In genomic region chr15:85623648-85624047, GRCh38 we compare ENCODE assay signal across 10 cellular contexts.
A peak's percentile ranks its signal among the peaks of the same experiment; 100 is the strongest.
DNase-seq lines count a peak whose midpoint lies in the region; ATAC-seq, FAIRE-seq and TF ChIP-seq lines count a peak whose summit lies in the region.
"Had no signal": no experiment of that assay in that cellular context is flagged by ENCODE, and none has a peak within 500 bp of the region (broad histone marks: within the 10 kb centered on the region; RNA-seq: fewer than 3 reads in every experiment).

No MANE protein-coding gene starts in this region.

- H3K27me3 ChIP-seq in Karpas-422 (ENCODE audit: low read length) = no peaks in the 10 kb centered on the region
- H3K27me3 ChIP-seq in GM12878 (replicated peaks in 1 of 2; ENCODE audit: control insufficient read depth in 2 of 2, insufficient read depth in 2 of 2, low read length in 1 of 2) = no peaks in the 10 kb centered on the region
- no peaks in the 10 kb centered on the region for H3K27me3 ChIP-seq in muscle layer of duodenum (ENCODE audit: low read depth, low read length)
- H3K27me3 ChIP-seq in H7 (ENCODE audit: control insufficient read depth, insufficient read depth, low read length) = no peaks in the 10 kb centered on the region
- H3K27me3 ChIP-seq: SJSA1 had no signal

- 0 out of 2 replicates have a peak overlapping the region, but pooled peaks have one; percentile 19 for H3K27ac ChIP-seq in Karpas-422 (ENCODE audit: low read length)
- no peak overlapping the region for H3K27ac ChIP-seq in GM12878 (ENCODE audit: control insufficient read depth, insufficient read depth)
- H3K27ac ChIP-seq in muscle layer of duodenum (ENCODE audit: low read length) = peak overlapping the region; percentile 94
- H3K27ac ChIP-seq: SJSA1 had no signal

- TF ChIP-seq EP300 in GM12878 (IDR thresholded peaks at IDR 0.05; ENCODE audit: borderline replicate concordance in 1 of 2, control insufficient read depth in 1 of 2, low read depth in 2 of 2, low read length in 2 of 2) = no peak

- H3K9me3 ChIP-seq in Karpas-422 (ENCODE audit: low read length) = no peaks in the 10 kb centered on the region
- no peaks in the 10 kb centered on the region for H3K9me3 ChIP-seq in GM12878 (replicated peaks; ENCODE audit: control insufficient read depth, insufficient read depth, low read length)
- H3K9me3 ChIP-seq in muscle layer of duodenum (ENCODE audit: control insufficient read depth in 1 of 2, low read length in 2 of 2) = no peaks in the 10 kb centered on the region
- H3K9me3 ChIP-seq: SJSA1 had no signal

- SMC1A ChIA-PET in GM12878 (lab: Charles Lee; ENCODE audit: uncharacterized antibody, unreplicated experiment) = interaction anchor here (0.7 to 3.6 kb wide), 12 partner anchors 9 to 90 kb away, joined by 3 to 17 read pairs (median 5); no protein-coding TSS in a partner anchor

- 90% methylated on average over 2 of the region's 2 CpGs for WGBS in GM12878 (ENCODE audit: insufficient coverage, insufficient replicate concordance, low lambda C conversion rate, missing lambda C conversion rate)

- in situ Hi-C loops in GM12878 (cut with MboI) = no loop called here

- no peak overlapping the region for H3K4me2 ChIP-seq in Karpas-422 (ENCODE audit: low read depth, low read length, poor library complexity, severe bottlenecking)
- no peak overlapping the region for H3K4me2 ChIP-seq in GM12878 (ENCODE audit: control insufficient read depth, insufficient read depth)

- no peak; the same call in 2 of the 3 replicates for ATAC-seq in GM12878
- no peak for ATAC-seq in HG03520 (IDR thresholded peaks at IDR 0.05; ENCODE audit: unreplicated experiment)
- no peak for ATAC-seq in HG03342 (IDR thresholded peaks at IDR 0.05; ENCODE audit: unreplicated experiment)
- no peak for ATAC-seq in GM21367 (IDR thresholded peaks at IDR 0.05; ENCODE audit: unreplicated experiment)

- no peak for FAIRE-seq in GM12878 (lab: Jason Lieb, UNC)
- FAIRE-seq: islet of Langerhans had no signal

- no peak for TF ChIP-seq RAD21 in GM12878 (IDR thresholded peaks at IDR 0.05; ENCODE audit: insufficient read depth, low read depth, low read length)

- H4K20me1 ChIP-seq in Karpas-422 (ENCODE audit: insufficient read depth, low read depth, low read length) (no peaks in the 10 kb centered on the region), GM12878 (ENCODE audit: control insufficient read depth, insufficient read depth) (no peaks in the 10 kb centered on the region)

- no peak overlapping the region for H2AFZ ChIP-seq in Karpas-422 (ENCODE audit: low read length)
- no peak overlapping the region for H2AFZ ChIP-seq in GM12878 (ENCODE audit: control insufficient read depth, low read depth, low read length)

- H3K36me3 ChIP-seq in Karpas-422 (ENCODE audit: insufficient read depth, low read length) (no peaks in the 10 kb centered on the region), GM12878 (ENCODE audit: control insufficient read depth in 2 of 2, insufficient read depth in 2 of 2, low read length in 1 of 2) (peaks cover 0 to 4% of the 10 kb centered on the region in 2 experiments; a peak in 1 of 4 replicates), muscle layer of duodenum (ENCODE audit: control insufficient read depth in 1 of 2, insufficient read depth in 2 of 2, low read length in 2 of 2) (peaks cover 0 to 21% of the 10 kb centered on the region in 2 donors), H7 (replicated peaks; ENCODE audit: control insufficient read depth, insufficient read depth, low read length) (no peaks in the 10 kb centered on the region)

- CTCF ChIA-PET in GM12878 (lab: Yijun Ruan, JAX) = interaction anchor here (0.7 to 1.3 kb wide), 4 partner anchors 22 to 216 kb away, joined by 3 to 5 read pairs (median 4); no protein-coding TSS in a partner anchor

- intact Hi-C loops in GM12878 (cut with micrococcal nuclease; ENCODE audit: unreplicated experiment) = no loop called here

- peak overlapping the region; percentile 3; the same call in 1 of the 2 replicates for H3K4me3 ChIP-seq in AG10803 (ENCODE audit: low read length)
- H3K4me3 ChIP-seq in Karpas-422 (ENCODE audit: low read length) = no peak overlapping the region
- no peak overlapping the region for H3K4me3 ChIP-seq in GM12878
- H3K4me3 ChIP-seq in muscle layer of duodenum (ENCODE audit: low read depth in 1 of 2, low read length in 2 of 2) = peak overlapping the region; percentile 66 to 83
- no peak overlapping the region for H3K4me3 ChIP-seq in H7 (ENCODE audit: insufficient read depth, low read depth, low read length)
- H3K4me3 ChIP-seq: SJSA1 had no signal

- H3K4me1 ChIP-seq in Karpas-422 (ENCODE audit: low read length) (peaks cover 20% of the 10 kb centered on the region), GM12878 (ENCODE audit: control insufficient read depth, insufficient read depth, low read length) (peaks cover 28% of the 10 kb centered on the region), muscle layer of duodenum (ENCODE audit: control insufficient read depth in 1 of 2, insufficient read depth in 2 of 2, low read length in 2 of 2) (peaks cover 12 to 52% of the 10 kb centered on the region in 2 donors)

- no peaks in the 10 kb centered on the region for H3K9me2 ChIP-seq in Karpas-422 (replicated peaks; ENCODE audit: insufficient read depth, low read length)

- TF ChIP-seq POLR2A in GM12878 (IDR thresholded peaks at IDR 0.05; ENCODE audit: low read depth, low read length) = no peak

- no TSS peak for BruUV-seq in GM12878 (replicated peaks; lab: Mats Ljungman, UMichigan)

- POLR2A ChIA-PET in GM12878 (lab: Charles Lee) = interaction anchor here (1.3 to 2.0 kb wide), 2 partner anchors 18 to 62 kb away, joined by 3 to 7 read pairs; no protein-coding TSS in a partner anchor

- TF ChIP-seq CTCF in AG10803 (conservative IDR thresholded peaks at IDR 0.05; ENCODE audit: low read length) = no peak
- no peak for TF ChIP-seq CTCF in GM12878 (IDR thresholded peaks at IDR 0.05 in 2 of 3, conservative IDR thresholded peaks at IDR 0.05 in 1 of 3; ENCODE audit: control insufficient read depth in 2 of 3, extremely low read depth in 1 of 3, insufficient read depth in 1 of 3, low read depth in 3 of 3, low read length in 3 of 3)

- RAD21 ChIA-PET in GM12878 (lab: Charles Lee; ENCODE audit: unreplicated experiment) = interaction anchor here (0.9 to 2.9 kb wide), 5 partner anchors 10 to 87 kb away, joined by 3 to 7 read pairs (median 3); no protein-coding TSS in a partner anchor

- H3K79me2 ChIP-seq in Karpas-422 (ENCODE audit: low read length) (peaks cover 94% of the 10 kb centered on the region), GM12878 (ENCODE audit: control insufficient read depth, insufficient read depth, low read length) (peaks cover 10% of the 10 kb centered on the region)

- H3K9ac ChIP-seq in Karpas-422 (ENCODE audit: low read length) = no peak overlapping the region
- no peak overlapping the region for H3K9ac ChIP-seq in GM12878 (ENCODE audit: control insufficient read depth, insufficient read depth, low read length)

- DNase-seq in AG10803 (ENCODE audit: low read depth) = peak; percentile 45
- no peak for DNase-seq in Karpas-422
- no peak for DNase-seq in GM12878 (ENCODE audit: low read depth, low spot score)
- no peak for DNase-seq in H7

TF ChIP-seq in GM12878, 131 proteins besides CTCF, POLR2A, EP300 and RAD21:
- TF ChIP-seq RUNX3 (IDR thresholded peaks at IDR 0.05; ENCODE audit: low read length) (peak; percentile 65), NBN (IDR thresholded peaks at IDR 0.05) (no peak), JUNB (IDR thresholded peaks at IDR 0.05) (peak; percentile 22; the same call in 1 of the 2 replicates), ZZZ3 (IDR thresholded peaks at IDR 0.05; ENCODE audit: control insufficient read depth, insufficient read length, low read depth) (no peak), SPI1 (IDR thresholded peaks at IDR 0.05; ENCODE audit: borderline replicate concordance, insufficient read depth, low read depth, low read length) (peak; percentile 62; the same call in 1 of the 2 replicates), IKZF2 (IDR thresholded peaks at IDR 0.05) (peak; percentile 19 to 40; a peak in 1 of 4 replicates), SMARCA5 (IDR thresholded peaks at IDR 0.05) (no peak), TCF7 (IDR thresholded peaks at IDR 0.05; ENCODE audit: borderline replicate concordance) (no peak), BCLAF1 (IDR thresholded peaks at IDR 0.05) (no peak), EED (IDR thresholded peaks at IDR 0.05; ENCODE audit: low read depth) (peak; percentile 57)

Comparison
In these comparisons a context has a peak if more than half of its experiments do, and no peak if none do; other contexts are left out.
1. H3K4me3 ChIP-seq: peak in AG10803 (single experiment) and muscle layer of duodenum (2 of 2); none in Karpas-422 (single experiment), GM12878 (single experiment) and H7 (single experiment).